Comparison of ENCODE assay signal across 24 cellular contexts in genomic region chr4:89422441-89422950, GRCh38.
"Had no signal": no experiment of that assay in that cellular context is flagged by ENCODE, and none has a peak within 500 bp of the region (broad histone marks: within the 10 kb centered on the region; RNA-seq: fewer than 3 reads in every experiment).

No MANE protein-coding gene starts in this region.

- DNase-seq: activated CD4-positive, alpha-beta memory T cell treated with anti-CD3 and anti-CD28 coated beads, Interleukin-2, amount 10 ng/mL, durations not matched to agents 7 days and 5 days; activated CD4-positive, alpha-beta T cell treated with anti-CD3 and anti-CD28 coated beads for 36 hours; activated CD4-positive, alpha-beta T cell treated with anti-CD3 and anti-CD28 coated beads, Interleukin-2, amount 50 U/mL, for 1 hour; activated CD8-positive, alpha-beta memory T cell treated with anti-CD3 and anti-CD28 coated beads, Interleukin-2, amount 50 U/mL, for 48 hours; activated naive CD4-positive, alpha-beta T cell; activated T-cell treated with anti-CD3 and anti-CD28 coated beads, Interleukin-2, amount 50 U/mL, for 1 hour; aorta; Karpas-422; NCI-H146; NCI-H187 treated with DMSO at 0.1 percent for 48 hours; NCI-H2081 treated with DMSO at 0.1 percent for 48 hours; NCI-H446; NCI-H524 treated with DMSO at 0.1 percent for 48 hours; NCI-H748 treated with DMSO at 0.1 percent for 48 hours; RPMI8226; SK-N-SH; T-helper 1 cell; WERI-Rb-1 had no signal

- H3K4me3 Mint-ChIP-seq: activated CD4-positive, alpha-beta memory T cell treated with anti-CD3 and anti-CD28 coated beads, Interleukin-2, amount 10 ng/mL, durations not matched to agents 7 days and 5 days; activated CD4-positive, alpha-beta T cell treated with anti-CD3 and anti-CD28 coated beads for 36 hours; activated naive CD4-positive, alpha-beta T cell treated with anti-CD3 and anti-CD28 coated beads, Interleukin-2, amount 50 U/mL, for 24 hours; brain had no signal

- H3K9me2 ChIP-seq: SK-N-SH had no signal

- H3K27me3 Mint-ChIP-seq: activated CD4-positive, alpha-beta memory T cell treated with anti-CD3 and anti-CD28 coated beads, Interleukin-2, amount 10 ng/mL, durations not matched to agents 7 days and 5 days; activated CD4-positive, alpha-beta T cell treated with anti-CD3 and anti-CD28 coated beads for 36 hours; activated naive CD4-positive, alpha-beta T cell treated with anti-CD3 and anti-CD28 coated beads, Interleukin-2, amount 50 U/mL, for 24 hours had no signal

- H3K27ac Mint-ChIP-seq: activated CD4-positive, alpha-beta memory T cell treated with anti-CD3 and anti-CD28 coated beads, Interleukin-2, amount 10 ng/mL, durations not matched to agents 7 days and 5 days; activated CD4-positive, alpha-beta T cell treated with anti-CD3 and anti-CD28 coated beads for 36 hours; activated naive CD4-positive, alpha-beta T cell treated with anti-CD3 and anti-CD28 coated beads, Interleukin-2, amount 50 U/mL, for 24 hours; brain had no signal

- H3K36me3 ChIP-seq: cardiac muscle cell, WERI-Rb-1 had no signal

- H3K9me3 Mint-ChIP-seq: brain had no signal

- H3K27me3 ChIP-seq: cardiac muscle cell had no signal

- H3K27ac ChIP-seq: cardiac muscle cell, WERI-Rb-1 had no signal

- ATAC-seq: activated CD4-positive, alpha-beta T cell treated with anti-CD3 and anti-CD28 coated beads for 36 hours; K562; Panc1; Right ventricle myocardium inferior had no signal

- H3K4me3 ChIP-seq: cardiac muscle cell, K562 had no signal

- H3K36me3 Mint-ChIP-seq: activated naive CD4-positive, alpha-beta T cell treated with anti-CD3 and anti-CD28 coated beads, Interleukin-2, amount 50 U/mL, for 24 hours; brain had no signal

- H3K4me2 ChIP-seq: SK-N-SH had no signal

- H3K4me1 Mint-ChIP-seq: activated CD4-positive, alpha-beta memory T cell treated with anti-CD3 and anti-CD28 coated beads, Interleukin-2, amount 10 ng/mL, durations not matched to agents 7 days and 5 days; brain had no signal
